In genomic region chr10:30495687-30496086, GRCh38 we compare ENCODE assay signal across 22 cellular contexts.
DNase-seq lines count a peak whose midpoint lies in the region; ATAC-seq, FAIRE-seq and TF ChIP-seq lines count a peak whose summit lies in the region.
"Had no signal": no experiment of that assay in that cellular context is flagged by ENCODE, and none has a peak within 500 bp of the region (broad histone marks: within the 10 kb centered on the region; RNA-seq: fewer than 3 reads in every experiment).

No MANE protein-coding gene starts in this region.

- no peak overlapping the region for H2BK12ac ChIP-seq in mesenchymal stem cell (ENCODE audit: low read length in 2 of 2)

- H3K36me3 Mint-ChIP-seq in CD14-positive monocyte = peaks cover 2% of the 10 kb centered on the region in 2 donors
- H3K36me3 Mint-ChIP-seq: mesothelial cell of epicardium, neural progenitor cell had no signal

- no peak for FAIRE-seq in GM19239 (lab: Jason Lieb, UNC)

- H2AFZ ChIP-seq in mesenchymal stem cell (ENCODE audit: low read depth, low read length) = no peak overlapping the region
- H2AFZ ChIP-seq: neural progenitor cell had no signal

- TF ChIP-seq CTCF in CD14-positive monocyte (IDR thresholded peaks at IDR 0.05) (no peak), HL-60 (IDR thresholded peaks at IDR 0.05; ENCODE audit: insufficient read depth, low read length) (no peak), GM10266 (IDR thresholded peaks at IDR 0.05; ENCODE audit: control insufficient read depth, insufficient read depth, low read depth, missing control alignments) (no peak)

- H3K4me2 ChIP-seq in mesenchymal stem cell (ENCODE audit: low read length, poor library complexity, severe bottlenecking) = no peak overlapping the region
- H3K4me2 ChIP-seq: neural progenitor cell had no signal

- no peak overlapping the region for H3K4ac ChIP-seq in mesenchymal stem cell (ENCODE audit: low read depth in 1 of 2, low read length in 2 of 2)

- 61% methylated on average over 3 of the region's 6 CpGs for WGBS in mesenchymal stem cell

- H2BK120ac ChIP-seq in mesenchymal stem cell (ENCODE audit: low read depth, low read length) = no peak overlapping the region

- H3K4me1 Mint-ChIP-seq in CD14-positive monocyte = peaks cover 79% of the 10 kb centered on the region
- H3K4me1 Mint-ChIP-seq: mesothelial cell of epicardium had no signal

- no peak overlapping the region for H3K18ac ChIP-seq in mesenchymal stem cell (ENCODE audit: low read depth in 1 of 2, low read length in 2 of 2)

- H3K27ac ChIP-seq in HL-60 (replicated peaks) (peak overlapping the region; percentile 72; the same call in 1 of the 2 replicates), mesenchymal stem cell (ENCODE audit: low read length, poor library complexity, severe bottlenecking) (no peak overlapping the region)
- H3K27ac ChIP-seq: neural progenitor cell, VCaP had no signal

- peaks cover 0 to 4% (median 0%) of the 10 kb centered on the region in 7 donors for H3K9me3 Mint-ChIP-seq in CD14-positive monocyte
- H3K9me3 Mint-ChIP-seq: activated naive CD4-positive, alpha-beta T cell treated with anti-CD3 and anti-CD28 coated beads for 36 hours; mesothelial cell of epicardium; neural progenitor cell had no signal

- H3K9ac ChIP-seq in adipocyte (ENCODE audit: low read length) (no peak overlapping the region), mesenchymal stem cell (ENCODE audit: low read length) (peak overlapping the region; percentile 29)
- H3K9ac ChIP-seq: neural progenitor cell had no signal

- H3K23ac ChIP-seq in mesenchymal stem cell (ENCODE audit: low read length in 2 of 2) = no peak overlapping the region

- H3K4me1 ChIP-seq in adipocyte (ENCODE audit: control insufficient read depth, insufficient read depth, low read length) = peaks cover 31% of the 10 kb centered on the region
- H3K4me1 ChIP-seq in mesenchymal stem cell (ENCODE audit: control insufficient read depth, insufficient read depth, low read depth, low read length) = no peaks in the 10 kb centered on the region
- H3K4me1 ChIP-seq: neural progenitor cell had no signal

- H3K9me3 ChIP-seq in adipocyte (ENCODE audit: control insufficient read depth, low read length) (peaks cover 3% of the 10 kb centered on the region), mesenchymal stem cell (ENCODE audit: control insufficient read depth, low read length) (no peaks in the 10 kb centered on the region)
- H3K9me3 ChIP-seq: ascending aorta, left lung, sigmoid colon, tibial nerve had no signal

- H2AK5ac ChIP-seq in mesenchymal stem cell (ENCODE audit: low read length, severe bottlenecking) = no peak overlapping the region

- intact Hi-C loops in CD14-positive monocyte (cut with micrococcal nuclease) = no loop called here

- H3K14ac ChIP-seq in mesenchymal stem cell (ENCODE audit: low read length in 2 of 2) = no peak overlapping the region

- no peak overlapping the region for H4K91ac ChIP-seq in mesenchymal stem cell (ENCODE audit: low read length)

- H3K4me3 ChIP-seq in HL-60 (replicated peaks; ENCODE audit: insufficient read depth, low read length) (no peak overlapping the region), adipocyte (ENCODE audit: low read length) (no peak overlapping the region), mesenchymal stem cell (ENCODE audit: insufficient read depth in 1 of 2, low read depth in 1 of 2, low read length in 2 of 2) (no peak overlapping the region)
- H3K4me3 ChIP-seq: ascending aorta, left lung, neural progenitor cell, sigmoid colon, tibial nerve had no signal

- no peak overlapping the region for H2BK15ac ChIP-seq in mesenchymal stem cell (ENCODE audit: low read depth, poor library complexity, severe bottlenecking)

- H3K27me3 ChIP-seq in HL-60 (ENCODE audit: insufficient read depth, poor library complexity, severe bottlenecking) (no peaks in the 10 kb centered on the region), adipocyte (replicated peaks; ENCODE audit: control insufficient read depth, insufficient read depth, low read length) (no peaks in the 10 kb centered on the region), mesenchymal stem cell (ENCODE audit: control insufficient read depth in 1 of 2, insufficient read depth in 1 of 2, low read length in 2 of 2) (peaks cover 0 to 7% of the 10 kb centered on the region in 2 experiments)
- H3K27me3 ChIP-seq: ascending aorta, left lung, neural progenitor cell, sigmoid colon, tibial nerve had no signal

- H3K79me1 ChIP-seq in mesenchymal stem cell (replicated peaks; ENCODE audit: low read length, poor library complexity, severe bottlenecking) = no peaks in the 10 kb centered on the region

- no peak overlapping the region for H4K8ac ChIP-seq in mesenchymal stem cell (ENCODE audit: low read length)

- H3K36me3 ChIP-seq in adipocyte (ENCODE audit: control insufficient read depth, insufficient read depth, low read length, severe bottlenecking) (no peaks in the 10 kb centered on the region), mesenchymal stem cell (ENCODE audit: control insufficient read depth in 1 of 2, insufficient read depth in 2 of 2, low read depth in 1 of 2, low read length in 2 of 2) (no peaks in the 10 kb centered on the region)
- H3K36me3 ChIP-seq: ascending aorta, left lung, neural progenitor cell, sigmoid colon, tibial nerve had no signal

- H2BK5ac ChIP-seq in mesenchymal stem cell (ENCODE audit: low read depth, low read length, poor library complexity, severe bottlenecking) = no peak overlapping the region

- ATAC-seq in HG02970 (IDR thresholded peaks at IDR 0.05; ENCODE audit: low FRiP score, unreplicated experiment) = no peak
- ATAC-seq: HCT116, left lung had no signal

- H3K27ac Mint-ChIP-seq in CD14-positive monocyte = peak overlapping the region; percentile 97 to 100 (median 100)
- H3K27ac Mint-ChIP-seq: activated naive CD4-positive, alpha-beta T cell treated with anti-CD3 and anti-CD28 coated beads for 36 hours; mesothelial cell of epicardium; neural progenitor cell had no signal

- H3K4me3 Mint-ChIP-seq in CD14-positive monocyte = no peak overlapping the region
- H3K4me3 Mint-ChIP-seq: activated naive CD4-positive, alpha-beta T cell treated with anti-CD3 and anti-CD28 coated beads for 36 hours; mesothelial cell of epicardium; neural progenitor cell had no signal

- H3K27me3 Mint-ChIP-seq in CD14-positive monocyte (ENCODE audit: low read depth in 3 of 3) = peaks cover 0 to 2% (median 1%) of the 10 kb centered on the region in 3 donors

- DNase-seq in CD14-positive monocyte (ENCODE audit: low spot score) (no peak), HL-60 (ENCODE audit: low read depth in 1 of 2, low spot score in 1 of 2) (no peak), adipocyte (ENCODE audit: low read depth) (peak; percentile 10), mesenchymal stem cell (no peak), GM10266 (ENCODE audit: extremely low spot score) (no peak), GM19239 (ENCODE audit: insufficient read length, low spot score) (no peak), SHP77 treated with DMSO at 0.1 percent for 48 hours (lab: John Stamatoyannopoulos, UW) (no peak)
- DNase-seq: activated naive CD4-positive, alpha-beta T cell treated with anti-CD3 and anti-CD28 coated beads for 36 hours; activated T-cell treated with anti-CD3 and anti-CD28 coated beads, Interleukin-2, amount 50 U/mL, for 1 hour; effector memory CD4-positive, alpha-beta T cell; glutamatergic neuron; left lung; NCI-H146; SIG-M5; sigmoid colon had no signal
